8 cellular contexts compared by ENCODE assay signal in the genomic region with DNA sequence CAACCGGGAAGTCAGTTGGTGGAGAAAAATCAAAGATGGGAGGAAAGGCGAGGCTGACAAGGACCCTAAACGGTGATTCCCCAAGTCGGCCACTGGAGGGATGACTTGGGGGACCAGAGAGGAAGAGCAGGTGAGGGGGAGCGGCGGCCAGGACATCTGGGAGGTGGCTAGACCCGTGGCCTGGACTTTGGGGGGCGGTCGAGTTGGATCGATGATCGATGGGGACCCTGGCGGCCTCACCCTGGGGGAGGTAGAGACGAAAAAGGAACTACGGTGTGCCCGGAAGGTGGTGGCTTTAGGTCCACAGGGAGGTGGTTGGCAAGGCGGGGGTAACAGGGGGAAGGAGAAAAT. TPM values are rescaled to one million over a fixed set of nuclear protein-coding genes. Genes with fewer than 3 reads are reported as not detected.
DNase-seq lines count a peak whose midpoint lies in the region; ATAC-seq and TF ChIP-seq lines count a peak whose summit lies in the region.

No MANE protein-coding gene starts in this region.

- H3K9ac ChIP-seq in fibroblast of lung (ENCODE audit: insufficient read depth, low read length), result peak overlapping the region; percentile 92

- ATAC-seq in SK-N-SH treated with all-trans-retinoic acid at 6 μM for 48 hours (no peak), psoas muscle (no peak), GM21423 (IDR thresholded peaks at IDR 0.05; ENCODE audit: unreplicated experiment) (no peak)

- DNase-seq in NCI-H2227 (lab: John Stamatoyannopoulos, UW; ENCODE audit: unreplicated experiment), result peak; percentile 39
- DNase-seq in NCI-H2227 treated with DMSO at 0.1 percent for 48 hours (lab: John Stamatoyannopoulos, UW), result no peak
- no peak for DNase-seq in fibroblast of lung (ENCODE audit: low read depth in 2 of 2)
- peak in 1 of 2 donors; percentile 62 for DNase-seq in psoas muscle
- no peak for DNase-seq in SIG-M5 (lab: John Stamatoyannopoulos, UW)
- DNase-seq in NCI-H2029 treated with DMSO at 0.1 percent for 48 hours (lab: John Stamatoyannopoulos, UW), result no peak

- TF ChIP-seq CTCF in fibroblast of lung (conservative IDR thresholded peaks at IDR 0.05 in 1 of 2, IDR thresholded peaks at IDR 0.05 in 1 of 2; ENCODE audit: low read depth in 1 of 2, low read length in 2 of 2), result no peak
- TF ChIP-seq CTCF in psoas muscle (IDR thresholded peaks at IDR 0.05), result no peak

- H3K9me3 ChIP-seq in fibroblast of lung (ENCODE audit: control insufficient read depth, insufficient read depth, low read depth, low read length), result no peaks in the 10 kb centered on the region
- H3K9me3 ChIP-seq in psoas muscle, result no peaks in the 10 kb centered on the region

- H3K36me3 ChIP-seq in fibroblast of lung (ENCODE audit: control insufficient read depth, insufficient read depth, low read length), result peaks cover 15% of the 10 kb centered on the region
- H3K36me3 ChIP-seq in psoas muscle (ENCODE audit: insufficient read depth in 1 of 2, low read depth in 1 of 2), result peaks cover 0 to 20% of the 10 kb centered on the region in 2 donors

- intact Hi-C loops in psoas muscle (cut with DNase I), result no loop called here

- H4K20me1 ChIP-seq in fibroblast of lung (ENCODE audit: control insufficient read depth, extremely low read depth, insufficient read depth, low read length), result no peaks in the 10 kb centered on the region

- H3K79me2 ChIP-seq in fibroblast of lung (ENCODE audit: control insufficient read depth, insufficient read depth, low read length), result peaks cover 15% of the 10 kb centered on the region

- peak overlapping the region; percentile 95 for H3K27ac ChIP-seq in fibroblast of lung (ENCODE audit: insufficient read depth, low read length)
- peak overlapping the region; percentile 85 for H3K27ac ChIP-seq in psoas muscle

- H3K4me1 ChIP-seq in fibroblast of lung (ENCODE audit: control insufficient read depth, extremely low read depth, insufficient read depth, low read length) (peaks cover 56% of the 10 kb centered on the region), psoas muscle (peaks cover 47% of the 10 kb centered on the region)

- 9 to 21% (median 12%) methylated on average over 16 of the region's 16 CpGs for WGBS in psoas muscle, 3 donors

- H3K4me2 ChIP-seq in fibroblast of lung (ENCODE audit: extremely low read depth, insufficient read depth, low read length), result peak overlapping the region; percentile 91

- H3K4me3 ChIP-seq in fibroblast of lung (replicated peaks in 1 of 4; ENCODE audit: control extremely low read depth in 1 of 4, insufficient read depth in 1 of 4, low read depth in 3 of 4, low read length in 4 of 4) (peak overlapping the region; percentile 50 to 72 (median 60)), psoas muscle (peak overlapping the region; percentile 78)

- H3K27me3 ChIP-seq in fibroblast of lung (ENCODE audit: control insufficient read depth, insufficient read depth, low read length), result no peaks in the 10 kb centered on the region
- no peaks in the 10 kb centered on the region for H3K27me3 ChIP-seq in psoas muscle (ENCODE audit: insufficient read depth in 3 of 3, low read length in 2 of 3)

- no peak overlapping the region for H2AFZ ChIP-seq in fibroblast of lung (ENCODE audit: low read length)

TF ChIP-seq in SK-N-SH treated with all-trans-retinoic acid at 6 μM for 48 hours, 23 proteins besides CTCF, POLR2A, EP300 and RAD21:
- peak; percentile 4; the same call in 1 of the 2 replicates for TF ChIP-seq PATZ1 (CRISPR knock-in tag; IDR thresholded peaks at IDR 0.05; ENCODE audit: borderline replicate concordance)
- TF ChIP-seq ISL1 (CRISPR knock-in tag; IDR thresholded peaks at IDR 0.05), result no peak

RNA-seq across cellular contexts. Expression of gene CIRBP, which starts 7.6 kb away (rescaled TPM):
- total RNA-seq in fibroblast of lung (104 and 110 TPM in 2 replicates), psoas muscle (100 to 1,000 TPM; 137 to 591 (median 245) TPM)
- polyA plus RNA-seq in fibroblast of lung (260 and 298 TPM in 2 replicates), psoas muscle (100 to 1,000 TPM; 249 to 321 (median 317) TPM)
- 315 and 327 TPM in 2 replicates for polyA plus RNA-seq in fibroblast of lung (2012)
- 45.9 and 74.1 TPM in 2 replicates for polyA minus RNA-seq in fibroblast of lung (ENCODE audit: low replicate concordance)

RNA-seq across cellular contexts. Expression of gene MIDN, which starts 13.1 kb away (rescaled TPM):
- total RNA-seq in fibroblast of lung (13.6 and 18.8 TPM in 2 replicates), psoas muscle (100 to 1,000 TPM in 3 of 4 donors, 10 to 100 TPM in 1; 84.7 to 331 (median 217) TPM)
- polyA plus RNA-seq in fibroblast of lung (12.0 and 18.0 TPM in 2 replicates), psoas muscle (100 to 1,000 TPM in 1 of 3 donors, 10 to 100 TPM in 2; 29.2 to 147 (median 36.4) TPM)
- polyA plus RNA-seq in fibroblast of lung (2012), result 30.3 and 40.2 TPM in 2 replicates
- polyA minus RNA-seq in fibroblast of lung (ENCODE audit: low replicate concordance), result 27.6 and 36.6 TPM in 2 replicates

RNA-seq across cellular contexts. Expression of gene FAM174C, which starts 13.8 kb away (rescaled TPM):
- total RNA-seq in fibroblast of lung (22.5 and 24.7 TPM in 2 replicates), psoas muscle (10 to 100 TPM in 3 of 4 donors, 1 to 10 TPM in 1; 9.0 to 18.1 (median 14.0) TPM)
- polyA plus RNA-seq in fibroblast of lung (16.1 and 23.7 TPM in 2 replicates), psoas muscle (10 to 100 TPM; 21.8 to 88.8 (median 47.6) TPM)
- 34.6 and 64.3 TPM in 2 replicates for polyA plus RNA-seq in fibroblast of lung (2012)
- 12.0 and 14.1 TPM in 2 replicates for polyA minus RNA-seq in fibroblast of lung (ENCODE audit: low replicate concordance)

RNA-seq across cellular contexts. Expression of gene ATP5F1D, which starts 19.9 kb away (rescaled TPM):
- 13.4 and 20.5 TPM in 2 replicates for total RNA-seq in fibroblast of lung
- 53.8 and 79.8 TPM in 2 replicates for polyA plus RNA-seq in fibroblast of lung
- 174 and 278 TPM in 2 replicates for polyA plus RNA-seq in fibroblast of lung (2012)
- polyA minus RNA-seq in fibroblast of lung (ENCODE audit: low replicate concordance), result 23.2 and 31.0 TPM in 2 replicates
- total RNA-seq in psoas muscle, result 100 to 1,000 TPM; 362 to 759 (median 472) TPM
- 100 to 1,000 TPM; 310 to 858 (median 690) TPM for polyA plus RNA-seq in psoas muscle

RNA-seq across cellular contexts. Expression of gene CBARP, which starts 23.7 kb away (rescaled TPM):
- total RNA-seq in fibroblast of lung (1.5 TPM in 2 replicates), psoas muscle (1 to 10 TPM in 2 of 4 donors, under 1 TPM in 2; 0.41 to 4.0 (median 1.5) TPM)
- polyA plus RNA-seq in fibroblast of lung (0.31 and 1.0 TPM in 2 replicates), psoas muscle (10 to 100 TPM in 1 of 3 donors, under 1 TPM in 2; 0.75 to 19.0 (median 0.88) TPM)
- polyA plus RNA-seq in fibroblast of lung (2012), result 2.1 and 5.0 TPM in 2 replicates
- polyA minus RNA-seq in fibroblast of lung (ENCODE audit: low replicate concordance), result 0.94 and 3.6 TPM in 2 replicates
